ENCODE assay signal across 8 cellular contexts in the genomic region with DNA sequence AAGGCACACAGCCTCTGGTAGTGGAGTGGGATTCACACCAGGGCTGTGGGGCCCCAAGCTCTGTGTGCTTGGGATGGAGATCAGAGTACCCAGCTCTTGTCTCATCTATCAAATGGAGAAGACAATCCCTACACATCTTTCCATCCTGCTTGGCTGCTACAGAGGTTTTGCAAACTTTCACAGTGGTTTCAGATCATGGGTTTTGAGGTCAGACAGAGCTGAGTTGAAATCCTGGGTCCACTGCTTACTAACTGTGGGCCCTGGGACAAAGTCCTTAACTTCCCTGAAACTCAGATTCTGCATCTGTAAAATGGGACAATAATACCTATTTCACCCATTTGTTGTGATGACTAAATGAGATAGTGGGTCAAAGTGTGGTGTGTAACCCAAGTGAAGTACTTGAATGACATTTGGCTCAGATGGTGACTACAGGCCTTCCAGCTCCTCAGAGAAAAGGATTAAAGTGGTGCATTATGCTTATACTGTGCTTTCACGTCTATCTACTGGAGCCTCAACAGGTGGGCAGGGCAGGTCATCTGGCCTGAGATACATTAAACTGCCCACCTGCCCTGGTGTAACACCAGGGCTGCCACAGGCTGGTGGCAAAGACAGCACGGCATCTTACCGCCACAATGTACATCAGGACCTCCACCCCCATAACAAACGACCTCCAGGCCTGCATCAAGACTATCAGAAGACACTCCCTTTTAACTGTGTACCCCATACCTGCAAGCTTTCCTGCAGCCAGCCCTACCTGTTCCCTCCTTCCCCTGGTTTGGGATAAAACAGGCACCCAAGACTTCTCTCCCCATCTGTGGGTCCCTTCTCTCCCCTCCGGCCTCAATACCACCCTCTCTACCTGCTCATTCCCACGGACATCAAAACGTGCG. TPM values are rescaled to one million over a fixed set of nuclear protein-coding genes. Genes with fewer than 3 reads are reported as not detected.
DNase-seq lines count a peak whose midpoint lies in the region; TF ChIP-seq lines count a peak whose summit lies in the region.

No MANE protein-coding gene starts in this region.

- H2AFZ ChIP-seq in mammary epithelial cell (ENCODE audit: low read depth, low read length) = no peak overlapping the region

- no peak overlapping the region for H3K4me3 Mint-ChIP-seq in MCF 10A (ENCODE audit: unreplicated experiment)
- peak overlapping the region; percentile 93 for H3K4me3 Mint-ChIP-seq in activated CD4-positive, alpha-beta memory T cell treated with anti-CD3 and anti-CD28 coated beads, Interleukin-2, amount 10 ng/mL, durations not matched to agents 7 days and 5 days
- peak overlapping the region; percentile 84 for H3K4me3 Mint-ChIP-seq in type B pancreatic cell

- no peaks in the 10 kb centered on the region for H3K36me3 ChIP-seq in mammary epithelial cell (ENCODE audit: insufficient read depth, low read length)

- DNase-seq in MCF 10A (ENCODE audit: unreplicated experiment) (no peak), mammary epithelial cell (no peak), type B pancreatic cell (ENCODE audit: extremely low spot score, unreplicated experiment) (no peak), AML-193 (lab: John Stamatoyannopoulos, UW) (no peak), GM20000 (ENCODE audit: low spot score) (no peak)
- DNase-seq in activated CD4-positive, alpha-beta memory T cell treated with anti-CD3 and anti-CD28 coated beads, Interleukin-2, amount 10 ng/mL, durations not matched to agents 7 days and 5 days = no peak
- DNase-seq in effector CD8-positive, alpha-beta T cell (lab: John Stamatoyannopoulos, UW) = no peak

- H3K27me3 ChIP-seq in mammary epithelial cell (ENCODE audit: insufficient read depth, low read length) (no peaks in the 10 kb centered on the region), mononuclear cell (ENCODE audit: insufficient read depth, low read length) (no peaks in the 10 kb centered on the region)

- H3K9ac ChIP-seq in mammary epithelial cell (ENCODE audit: insufficient read depth, low read length) = no peak overlapping the region

- H3K36me3 Mint-ChIP-seq in MCF 10A (ENCODE audit: insufficient read depth, unreplicated experiment) (no peaks in the 10 kb centered on the region), type B pancreatic cell (no peaks in the 10 kb centered on the region)
- H3K36me3 Mint-ChIP-seq in activated CD4-positive, alpha-beta memory T cell treated with anti-CD3 and anti-CD28 coated beads, Interleukin-2, amount 10 ng/mL, durations not matched to agents 7 days and 5 days (ENCODE audit: low read depth) = peaks cover 49% of the 10 kb centered on the region

- dilution Hi-C loops in mammary epithelial cell (cut with HindIII; ENCODE audit: low sequenced_read_pairs) = loop anchor here (25.0 kb wide), 1 partner anchor 165 kb away; no protein-coding TSS in a partner anchor

- no peaks in the 10 kb centered on the region for H3K79me2 ChIP-seq in mammary epithelial cell (ENCODE audit: insufficient read depth, low read length)

- H3K4me3 ChIP-seq in mammary epithelial cell (replicated peaks in 1 of 3; ENCODE audit: insufficient read depth in 1 of 3, low read depth in 2 of 3, low read length in 3 of 3) (no peak overlapping the region), mononuclear cell (ENCODE audit: low read length) (peak overlapping the region; percentile 60)

- H3K9me3 ChIP-seq in mammary epithelial cell (replicated peaks; ENCODE audit: insufficient read depth, low read length) = no peaks in the 10 kb centered on the region
- H3K9me3 ChIP-seq in mononuclear cell (ENCODE audit: low read depth, low read length) = no peaks in the 10 kb centered on the region

- CTCF ChIA-PET in MCF 10A (lab: Yijun Ruan, JAX) (interaction anchor here (0.6 to 2.9 kb wide), 2 partner anchors 11 to 125 kb away, joined by 3 to 12 read pairs; no protein-coding TSS in a partner anchor), mammary epithelial cell (lab: Charles Lee; ENCODE audit: low non-redundant PET) (no interaction called here)
- CTCF ChIA-PET in activated CD4-positive, alpha-beta memory T cell treated with anti-CD3 and anti-CD28 coated beads, Interleukin-2, amount 10 ng/mL, durations not matched to agents 7 days and 5 days (lab: Charles Lee) = interaction anchor here (0.9 to 4.3 kb wide), 6 partner anchors 10 to 134 kb away, joined by 3 to 18 read pairs (median 6); no protein-coding TSS in a partner anchor

- POLR2A ChIA-PET in MCF 10A (lab: Yijun Ruan, JAX) = no interaction called here
- POLR2A ChIA-PET in activated CD4-positive, alpha-beta memory T cell treated with anti-CD3 and anti-CD28 coated beads, Interleukin-2, amount 10 ng/mL, durations not matched to agents 7 days and 5 days (lab: Charles Lee) = interaction anchor here (1.1 to 26.0 kb wide), 7 partner anchors 8 to 134 kb away, joined by 4 to 1205 read pairs (median 57); a partner anchor contains a TSS

- TF ChIP-seq CTCF in MCF 10A (IDR thresholded peaks at IDR 0.05; ENCODE audit: unreplicated experiment) (no peak), mammary epithelial cell (conservative IDR thresholded peaks at IDR 0.05 in 1 of 2, IDR thresholded peaks at IDR 0.05 in 1 of 2; ENCODE audit: extremely low read depth in 1 of 2, insufficient read depth in 1 of 2, low read depth in 1 of 2, low read length in 2 of 2) (no peak), type B pancreatic cell (conservative IDR thresholded peaks at IDR 0.05) (no peak), GM20000 (IDR thresholded peaks at IDR 0.05; ENCODE audit: extremely low read depth, missing control alignments) (no peak)

- peak overlapping the region; percentile 12 for H3K27ac Mint-ChIP-seq in MCF 10A (ENCODE audit: low read depth, unreplicated experiment)
- H3K27ac Mint-ChIP-seq in activated CD4-positive, alpha-beta memory T cell treated with anti-CD3 and anti-CD28 coated beads, Interleukin-2, amount 10 ng/mL, durations not matched to agents 7 days and 5 days = peak overlapping the region; percentile 100
- no peak overlapping the region for H3K27ac Mint-ChIP-seq in type B pancreatic cell

- in situ Hi-C loops in mammary epithelial cell (cut with MboI; ENCODE audit: low sequenced_read_pairs in 2 of 2) = loop anchor here in 1 of 2 donors (25.0 kb wide), 1 partner anchor 315 kb away; no protein-coding TSS in a partner anchor

- intact Hi-C loops in MCF 10A (cut with micrococcal nuclease) (no loop called here), mammary epithelial cell (cut with micrococcal nuclease) (no loop called here)

- H3K4me1 Mint-ChIP-seq in MCF 10A (ENCODE audit: insufficient read depth, unreplicated experiment) = peaks cover 15% of the 10 kb centered on the region
- H3K4me1 Mint-ChIP-seq in activated CD4-positive, alpha-beta memory T cell treated with anti-CD3 and anti-CD28 coated beads, Interleukin-2, amount 10 ng/mL, durations not matched to agents 7 days and 5 days = peaks cover 80% of the 10 kb centered on the region
- H3K4me1 Mint-ChIP-seq in type B pancreatic cell (ENCODE audit: unreplicated experiment) = peaks cover 13% of the 10 kb centered on the region

- no peaks in the 10 kb centered on the region for H4K20me1 ChIP-seq in mammary epithelial cell (ENCODE audit: insufficient read depth, low read length)

- H3K4me1 ChIP-seq in mammary epithelial cell (ENCODE audit: insufficient read depth, low read length) (peaks cover 31% of the 10 kb centered on the region), mononuclear cell (ENCODE audit: insufficient read depth, low read length) (peaks cover 91% of the 10 kb centered on the region)

- H3K27ac ChIP-seq in mammary epithelial cell (ENCODE audit: insufficient read depth, low read depth, low read length) = no peak overlapping the region

- no peaks in the 10 kb centered on the region for H3K9me3 Mint-ChIP-seq in MCF 10A (ENCODE audit: unreplicated experiment)
- no peaks in the 10 kb centered on the region for H3K9me3 Mint-ChIP-seq in activated CD4-positive, alpha-beta memory T cell treated with anti-CD3 and anti-CD28 coated beads, Interleukin-2, amount 10 ng/mL, durations not matched to agents 7 days and 5 days
- H3K9me3 Mint-ChIP-seq in type B pancreatic cell = no peaks in the 10 kb centered on the region

- no peak overlapping the region for H3K4me2 ChIP-seq in mammary epithelial cell (ENCODE audit: insufficient read depth, low read depth, low read length)

- BruUV-seq in MCF 10A (replicated peaks; lab: Mats Ljungman, UMichigan) (no TSS peak), mammary epithelial cell (replicated peaks; lab: Mats Ljungman, UMichigan) (no TSS peak)

- no peaks in the 10 kb centered on the region for H3K27me3 Mint-ChIP-seq in MCF 10A (ENCODE audit: insufficient read depth, unreplicated experiment)
- no peaks in the 10 kb centered on the region for H3K27me3 Mint-ChIP-seq in activated CD4-positive, alpha-beta memory T cell treated with anti-CD3 and anti-CD28 coated beads, Interleukin-2, amount 10 ng/mL, durations not matched to agents 7 days and 5 days
- H3K27me3 Mint-ChIP-seq in type B pancreatic cell = peaks cover 6% of the 10 kb centered on the region

- 73% methylated on average over 7 of the region's 8 CpGs for WGBS in mammary epithelial cell (ENCODE audit: low coverage, missing lambda C conversion rate)

RNA-seq across cellular contexts. Expression of a gene that starts 0.8 kb away (rescaled TPM):
- total RNA-seq in MCF 10A (2022) (0.84 and 1.2 TPM in 2 replicates), mammary epithelial cell (1 to 10 TPM in 1 of 2 donors, under 1 TPM in 1; 0.89 to 1.0 TPM), mononuclear cell (88.8 TPM), type B pancreatic cell (ENCODE audit: low replicate concordance) (1.9 and 3.1 TPM in 2 replicates)
- 0.28 TPM for polyA plus RNA-seq in mammary epithelial cell
- not detected for polyA minus RNA-seq in mammary epithelial cell
- total RNA-seq in activated CD4-positive, alpha-beta memory T cell treated with anti-CD3 and anti-CD28 coated beads, Interleukin-2, amount 10 ng/mL, durations not matched to agents 7 days and 5 days = 10 to 100 TPM; 73.6 to 74.3 TPM

RNA-seq across cellular contexts. Expression of a gene that starts 50.4 kb away (rescaled TPM):
- 39.6 and 61.0 TPM in 2 replicates for total RNA-seq in MCF 10A (2022)
- 10 to 100 TPM in 1 of 2 donors, 1 to 10 TPM in 1; 4.3 to 52.9 TPM for total RNA-seq in mammary epithelial cell
- 60.9 TPM for polyA plus RNA-seq in mammary epithelial cell
- polyA minus RNA-seq in mammary epithelial cell = 47.9 TPM
- 100 to 1,000 TPM; 229 TPM for total RNA-seq in activated CD4-positive, alpha-beta memory T cell treated with anti-CD3 and anti-CD28 coated beads, Interleukin-2, amount 10 ng/mL, durations not matched to agents 7 days and 5 days
- total RNA-seq in mononuclear cell = 31.6 TPM
- total RNA-seq in type B pancreatic cell (ENCODE audit: low replicate concordance) = 31.0 and 39.6 TPM in 2 replicates

Comparison
In these comparisons a context has a peak if more than half of its experiments do, and no peak if none do; other contexts are left out.
1. RNA of a gene that starts 0.8 kb away (total RNA-seq): 88.8 TPM in mononuclear cell (single experiment) and 73.6 to 74.3 TPM in activated CD4-positive, alpha-beta memory T cell treated with anti-CD3 and anti-CD28 coated beads, Interleukin-2, amount 10 ng/mL, durations not matched to agents 7 days and 5 days; 1.9 to 3.1 TPM in type B pancreatic cell, 0.89 to 1.0 TPM in mammary epithelial cell and 0.84 to 1.2 TPM in MCF 10A; every median in the first group is over 10 times any median in the second.